Comparison of ENCODE assay signal across 9 cellular contexts in genomic region chr10:26931223-26931622, GRCh38.
DNase-seq lines count a peak whose midpoint lies in the region; ATAC-seq, FAIRE-seq and TF ChIP-seq lines count a peak whose summit lies in the region.
"Had no signal": no experiment of that assay in that cellular context is flagged by ENCODE, and none has a peak within 500 bp of the region (broad histone marks: within the 10 kb centered on the region; RNA-seq: fewer than 3 reads in every experiment).

No MANE protein-coding gene starts in this region.

- peaks cover 6% of the 10 kb centered on the region for H3K27me3 Mint-ChIP-seq in activated T-helper 17 cell treated with anti-CD3 and anti-CD28 coated beads, Interleukin-2, amount 50 U/mL, for 72 hours
- peaks cover 10 to 20% (median 18%) of the 10 kb centered on the region in 3 donors for H3K27me3 Mint-ChIP-seq in naive B cell

- DNase-seq in naive B cell (no peak), Ammon's horn (ENCODE audit: low spot score) (no peak), cortex of kidney (lab: John Stamatoyannopoulos, UW) (no peak), sciatic nerve (ENCODE audit: low spot score) (no peak), D721Med (ENCODE audit: insufficient read length, low spot score) (no peak)

- H3K4me3 Mint-ChIP-seq in activated T-helper 17 cell treated with anti-CD3 and anti-CD28 coated beads, Interleukin-2, amount 50 U/mL, for 72 hours: no peak overlapping the region
- H3K4me3 Mint-ChIP-seq in naive B cell: peak overlapping the region in 4 of 8 donors; percentile 6 to 63 (median 49)

- ATAC-seq in GM18861 (IDR thresholded peaks at IDR 0.05; ENCODE audit: unreplicated experiment): peak; percentile 98
- peak; percentile 88 for ATAC-seq in HG02642 (IDR thresholded peaks at IDR 0.05; ENCODE audit: poor library complexity, unreplicated experiment)
- peak; percentile 48 for ATAC-seq in activated T-helper 17 cell treated with anti-CD3 and anti-CD28 coated beads, Interleukin-2, amount 50 U/mL, for 72 hours (replicated peaks)
- ATAC-seq in naive B cell (ENCODE audit: low read depth in 2 of 2): peak; percentile 77 to 82
- no peak for ATAC-seq in sciatic nerve

- no peaks in the 10 kb centered on the region for H3K36me3 Mint-ChIP-seq in activated T-helper 17 cell treated with anti-CD3 and anti-CD28 coated beads, Interleukin-2, amount 50 U/mL, for 72 hours (ENCODE audit: low read depth)
- peaks cover 0 to 5% of the 10 kb centered on the region in 2 donors for H3K36me3 Mint-ChIP-seq in naive B cell
- H3K36me3 Mint-ChIP-seq: activated naive CD4-positive, alpha-beta T cell treated with anti-CD3 and anti-CD28 coated beads, Interleukin-2, amount 50 U/mL, for 72 hours had no signal

- FAIRE-seq in D721Med (lab: Jason Lieb, UNC): no peak

- no peaks in the 10 kb centered on the region for H3K4me1 Mint-ChIP-seq in activated T-helper 17 cell treated with anti-CD3 and anti-CD28 coated beads, Interleukin-2, amount 50 U/mL, for 72 hours
- H3K4me1 Mint-ChIP-seq in naive B cell: peaks cover 0 to 6% (median 5%) of the 10 kb centered on the region in 3 donors

- H3K27ac Mint-ChIP-seq in activated T-helper 17 cell treated with anti-CD3 and anti-CD28 coated beads, Interleukin-2, amount 50 U/mL, for 72 hours: no peak overlapping the region
- H3K27ac Mint-ChIP-seq in naive B cell: no peak overlapping the region

- intact Hi-C loops in sciatic nerve (cut with DNase I): no loop called here

- TF ChIP-seq CTCF in D721Med (IDR thresholded peaks at IDR 0.05; ENCODE audit: insufficient read depth, missing control alignments): no peak

- H3K9me3 Mint-ChIP-seq in activated T-helper 17 cell treated with anti-CD3 and anti-CD28 coated beads, Interleukin-2, amount 50 U/mL, for 72 hours: no peaks in the 10 kb centered on the region
- no peaks in the 10 kb centered on the region for H3K9me3 Mint-ChIP-seq in naive B cell
- H3K9me3 Mint-ChIP-seq: activated naive CD4-positive, alpha-beta T cell treated with anti-CD3 and anti-CD28 coated beads, Interleukin-2, amount 50 U/mL, for 72 hours had no signal
